ENCODE assay signal across 1 cellular context in genomic region chr10:7874864-7875263, GRCh38.
A peak's percentile ranks its signal among the peaks of the same experiment; 100 is the strongest.
TF ChIP-seq lines count a peak whose summit lies in the region.

No MANE protein-coding gene starts in this region.

TF ChIP-seq in HEK293, 187 proteins besides CTCF, POLR2A, EP300 and RAD21 (continued from another document):
- TF ChIP-seq PRDM4 (tag by site-specific recombination; IDR thresholded peaks at IDR 0.05) (no peak), ZNF548 (tag by site-specific recombination; IDR thresholded peaks at IDR 0.05) (no peak), KLF16 (tag by site-specific recombination; IDR thresholded peaks at IDR 0.05) (no peak), PRDM6 (tag by site-specific recombination; IDR thresholded peaks at IDR 0.05) (peak; percentile 82), ZSCAN4 (tag by site-specific recombination; IDR thresholded peaks at IDR 0.05) (no peak), TCF7L2 (IDR thresholded peaks at IDR 0.05; ENCODE audit: borderline replicate concordance, low read depth, low read length) (peak; percentile 66; the same call in 1 of the 2 replicates), ZNF23 (tag by site-specific recombination; IDR thresholded peaks at IDR 0.05; ENCODE audit: borderline replicate concordance) (no peak), OSR2 (tag by site-specific recombination; IDR thresholded peaks at IDR 0.05) (no peak; the same call in 1 of the 2 replicates)
